Comparison of ENCODE assay signal across 12 cellular contexts in genomic region chr5:911601-912000, GRCh38. TPM values are rescaled to one million over a fixed set of nuclear protein-coding genes. Genes with fewer than 3 reads are reported as not detected.
DNase-seq lines count a peak whose midpoint lies in the region; ATAC-seq and TF ChIP-seq lines count a peak whose summit lies in the region.
"Had no signal": no experiment of that assay in that cellular context is flagged by ENCODE, and none has a peak within 500 bp of the region (broad histone marks: within the 10 kb centered on the region; RNA-seq: fewer than 3 reads in every experiment).

No MANE protein-coding gene starts in this region.

- no peak overlapping the region for H3K4me2 ChIP-seq in fibroblast of lung (ENCODE audit: extremely low read depth, insufficient read depth, low read length)

- ATAC-seq in GM19351 (IDR thresholded peaks at IDR 0.05; ENCODE audit: unreplicated experiment), result no peak
- no peak for ATAC-seq in HG02870 (IDR thresholded peaks at IDR 0.05; ENCODE audit: unreplicated experiment)

- WGBS in suprapubic skin, result 87% methylated on average over 10 of the region's 11 CpGs

- H3K36me3 ChIP-seq in fibroblast of lung (ENCODE audit: control insufficient read depth, insufficient read depth, low read length), result peaks cover 20% of the 10 kb centered on the region
- H3K36me3 ChIP-seq in suprapubic skin, result no peaks in the 10 kb centered on the region

- TF ChIP-seq POLR2A in suprapubic skin (IDR thresholded peaks at IDR 0.05), result no peak

- H3K27ac ChIP-seq in fibroblast of lung (ENCODE audit: insufficient read depth, low read length) (no peak overlapping the region), suprapubic skin (peak overlapping the region; percentile 69)

- H3K9ac ChIP-seq in fibroblast of lung (ENCODE audit: insufficient read depth, low read length), result no peak overlapping the region

- H3K4me1 ChIP-seq in fibroblast of lung (ENCODE audit: control insufficient read depth, extremely low read depth, insufficient read depth, low read length) (no peaks in the 10 kb centered on the region), suprapubic skin (peaks cover 14% of the 10 kb centered on the region)

- TF ChIP-seq EP300 in suprapubic skin (IDR thresholded peaks at IDR 0.05), result no peak

- H3K4me3 ChIP-seq in fibroblast of lung (replicated peaks in 1 of 4; ENCODE audit: control extremely low read depth in 1 of 4, insufficient read depth in 1 of 4, low read depth in 3 of 4, low read length in 4 of 4) (no peak overlapping the region), suprapubic skin (no peak overlapping the region)

- no peaks in the 10 kb centered on the region for H3K79me2 ChIP-seq in fibroblast of lung (ENCODE audit: control insufficient read depth, insufficient read depth, low read length)

- peak; percentile 43 for DNase-seq in activated effector memory CD4-positive, alpha-beta T cell treated with anti-CD3 and anti-CD28 coated beads, Interleukin-2, amount 50 U/mL, for 16 hours
- no peak for DNase-seq in activated effector memory CD4-positive, alpha-beta T cell treated with Interleukin-2 at 50 U/mL for 16 hours
- DNase-seq in T1000 (lab: John Stamatoyannopoulos, UW) (peak; percentile 61), fibroblast of lung (ENCODE audit: low read depth in 2 of 2) (peak; percentile 73 to 95), suprapubic skin (ENCODE audit: low spot score in 2 of 2) (no peak), COLO668 (lab: John Stamatoyannopoulos, UW; ENCODE audit: unreplicated experiment) (no peak)
- DNase-seq: activated T-cell treated with anti-CD3 and anti-CD28 coated beads for 4 hours, H9, KBM-7, RPMI8226 had no signal

- no peaks in the 10 kb centered on the region for H4K20me1 ChIP-seq in fibroblast of lung (ENCODE audit: control insufficient read depth, extremely low read depth, insufficient read depth, low read length)

- TF ChIP-seq CTCF in fibroblast of lung (conservative IDR thresholded peaks at IDR 0.05 in 1 of 2, IDR thresholded peaks at IDR 0.05 in 1 of 2; ENCODE audit: low read depth in 1 of 2, low read length in 2 of 2), result no peak
- no peak for TF ChIP-seq CTCF in suprapubic skin (IDR thresholded peaks at IDR 0.05)

- H3K27me3 ChIP-seq in fibroblast of lung (ENCODE audit: control insufficient read depth, insufficient read depth, low read length), result no peaks in the 10 kb centered on the region
- no peaks in the 10 kb centered on the region for H3K27me3 ChIP-seq in suprapubic skin

- no peak overlapping the region for H2AFZ ChIP-seq in fibroblast of lung (ENCODE audit: low read length)

- no peaks in the 10 kb centered on the region for H3K9me3 ChIP-seq in fibroblast of lung (ENCODE audit: control insufficient read depth, insufficient read depth, low read depth, low read length)
- no peaks in the 10 kb centered on the region for H3K9me3 ChIP-seq in suprapubic skin

RNA-seq across cellular contexts. Expression of gene TRIP13, which starts 18.9 kb away (rescaled TPM):
- 2.1 and 7.4 TPM in 2 replicates for total RNA-seq in fibroblast of lung
- polyA plus RNA-seq in fibroblast of lung, result 11.7 and 36.4 TPM in 2 replicates
- 7.9 and 32.7 TPM in 2 replicates for polyA plus RNA-seq in fibroblast of lung (2012)
- 1.4 and 9.6 TPM in 2 replicates for polyA minus RNA-seq in fibroblast of lung (ENCODE audit: low replicate concordance)
- 1 to 10 TPM; 1.1 to 3.7 (median 1.6) TPM for total RNA-seq in suprapubic skin

RNA-seq across cellular contexts. Expression of gene BRD9, which starts 19.0 kb away (rescaled TPM):
- total RNA-seq in fibroblast of lung (31.6 and 35.3 TPM in 2 replicates), suprapubic skin (10 to 100 TPM; 25.2 to 73.0 (median 38.8) TPM)
- polyA plus RNA-seq in fibroblast of lung, result 13.0 and 15.6 TPM in 2 replicates
- 25.8 and 30.6 TPM in 2 replicates for polyA plus RNA-seq in fibroblast of lung (2012)
- 26.5 and 28.3 TPM in 2 replicates for polyA minus RNA-seq in fibroblast of lung (ENCODE audit: low replicate concordance)

Comparison
In these comparisons a context has a peak if more than half of its experiments do, and no peak if none do; other contexts are left out.
1. DNase-seq: peak in activated effector memory CD4-positive, alpha-beta T cell treated with anti-CD3 and anti-CD28 coated beads, Interleukin-2, amount 50 U/mL, for 16 hours (single experiment), T1000 (single experiment) and fibroblast of lung (2 of 2); none in activated effector memory CD4-positive, alpha-beta T cell treated with Interleukin-2 at 50 U/mL for 16 hours (single experiment), suprapubic skin (0 of 2) and COLO668 (single experiment).